1 cellular context compared by ENCODE assay signal in the genomic region with DNA sequence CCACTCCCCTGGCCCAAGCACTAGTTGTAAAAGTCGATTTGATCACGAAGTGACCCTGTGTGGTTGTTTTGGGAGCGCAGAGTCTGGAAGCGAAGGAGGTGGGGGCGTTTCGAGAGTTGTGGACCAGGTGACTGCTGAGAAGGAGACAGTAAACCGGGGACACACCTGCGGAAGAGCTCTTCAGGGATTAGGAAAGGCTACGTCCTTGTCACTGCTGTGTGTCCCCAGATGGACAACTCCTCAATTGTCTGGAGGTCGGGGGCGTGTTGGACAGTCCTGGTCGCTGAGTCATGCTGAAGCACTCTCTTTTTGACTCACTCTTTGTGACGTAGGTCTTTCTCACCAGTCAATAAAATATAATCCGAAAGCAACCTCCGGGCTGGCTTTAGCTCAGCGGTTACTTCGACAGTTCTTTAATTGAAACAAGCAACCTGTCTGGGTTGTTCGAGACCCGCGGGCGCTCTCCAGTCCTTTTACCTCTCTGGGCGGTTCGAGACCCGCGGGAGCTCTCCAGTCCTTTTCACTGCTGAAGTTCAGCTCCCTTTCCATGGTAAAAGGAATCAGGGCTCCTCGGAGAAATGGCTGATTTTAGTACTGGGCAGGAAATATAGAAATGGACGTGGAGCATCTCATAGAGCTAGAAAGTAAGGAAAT.
A peak's percentile ranks its signal among the peaks of the same experiment; 100 is the strongest.
TF ChIP-seq lines count a peak whose summit lies in the region.

No MANE protein-coding gene starts in this region.

TF ChIP-seq in HepG2, 621 proteins besides CTCF, POLR2A, EP300 and RAD21 (continued from another document and continues in another):
- TF ChIP-seq, protein P1, sequence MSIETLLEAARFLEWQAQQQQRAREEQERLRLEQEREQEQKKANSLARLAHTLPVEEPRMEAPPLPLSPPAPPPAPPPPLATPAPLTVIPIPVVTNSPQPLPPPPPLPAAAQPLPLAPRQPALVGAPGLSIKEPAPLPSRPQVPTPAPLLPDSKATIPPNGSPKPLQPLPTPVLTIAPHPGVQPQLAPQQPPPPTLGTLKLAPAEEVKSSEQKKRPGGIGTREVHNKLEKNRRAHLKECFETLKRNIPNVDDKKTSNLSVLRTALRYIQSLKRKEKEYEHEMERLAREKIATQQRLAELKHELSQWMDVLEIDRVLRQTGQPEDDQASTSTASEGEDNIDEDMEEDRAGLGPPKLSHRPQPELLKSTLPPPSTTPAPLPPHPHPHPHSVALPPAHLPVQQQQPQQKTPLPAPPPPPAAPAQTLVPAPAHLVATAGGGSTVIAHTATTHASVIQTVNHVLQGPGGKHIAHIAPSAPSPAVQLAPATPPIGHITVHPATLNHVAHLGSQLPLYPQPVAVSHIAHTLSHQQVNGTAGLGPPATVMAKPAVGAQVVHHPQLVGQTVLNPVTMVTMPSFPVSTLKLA (IDR thresholded peaks at IDR 0.05), result peak; percentile 56
- TF ChIP-seq SP1 (IDR thresholded peaks at IDR 0.05), result no peak
- TF ChIP-seq SP1 (CRISPR knock-in tag; IDR thresholded peaks at IDR 0.05), result peak; percentile 29; the same call in 1 of the 2 replicates
- no peak for TF ChIP-seq ZNF615 (CRISPR knock-in tag; IDR thresholded peaks at IDR 0.05; ENCODE audit: borderline replicate concordance)
- TF ChIP-seq PITX1 (CRISPR knock-in tag; IDR thresholded peaks at IDR 0.05), result no peak; the same call in 1 of the 2 replicates
- TF ChIP-seq KLF9 (CRISPR knock-in tag; IDR thresholded peaks at IDR 0.05; ENCODE audit: low read depth), result 0 out of 2 replicates have a peak, but pooled peaks have one; percentile 44
- TF ChIP-seq ZNF589 (CRISPR knock-in tag; conservative IDR thresholded peaks at IDR 0.05), result no peak
- TF ChIP-seq, protein P2, sequence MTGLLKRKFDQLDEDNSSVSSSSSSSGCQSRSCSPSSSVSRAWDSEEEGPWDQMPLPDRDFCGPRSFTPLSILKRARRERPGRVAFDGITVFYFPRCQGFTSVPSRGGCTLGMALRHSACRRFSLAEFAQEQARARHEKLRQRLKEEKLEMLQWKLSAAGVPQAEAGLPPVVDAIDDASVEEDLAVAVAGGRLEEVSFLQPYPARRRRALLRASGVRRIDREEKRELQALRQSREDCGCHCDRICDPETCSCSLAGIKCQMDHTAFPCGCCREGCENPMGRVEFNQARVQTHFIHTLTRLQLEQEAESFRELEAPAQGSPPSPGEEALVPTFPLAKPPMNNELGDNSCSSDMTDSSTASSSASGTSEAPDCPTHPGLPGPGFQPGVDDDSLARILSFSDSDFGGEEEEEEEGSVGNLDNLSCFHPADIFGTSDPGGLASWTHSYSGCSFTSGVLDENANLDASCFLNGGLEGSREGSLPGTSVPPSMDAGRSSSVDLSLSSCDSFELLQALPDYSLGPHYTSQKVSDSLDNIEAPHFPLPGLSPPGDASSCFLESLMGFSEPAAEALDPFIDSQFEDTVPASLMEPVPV (CRISPR knock-in tag; IDR thresholded peaks at IDR 0.05), result 0 out of 2 replicates have a peak, but pooled peaks have one; percentile 32
- TF ChIP-seq ZNF230 (CRISPR knock-in tag; IDR thresholded peaks at IDR 0.05), result no peak
- TF ChIP-seq NFIC (IDR thresholded peaks at IDR 0.05; ENCODE audit: low read length), result peak; percentile 60
- TF ChIP-seq ZNF33B (CRISPR knock-in tag; IDR thresholded peaks at IDR 0.05), result no peak
- TF ChIP-seq POLR2G (IDR thresholded peaks at IDR 0.05; ENCODE audit: low read depth, low read length), result peak; percentile 65
- TF ChIP-seq ZNF570 (CRISPR knock-in tag; IDR thresholded peaks at IDR 0.05; ENCODE audit: borderline replicate concordance), result no peak
- TF ChIP-seq MBD4 (IDR thresholded peaks at IDR 0.05; ENCODE audit: borderline replicate concordance, low read length), result no peak
- 0 out of 2 replicates have a peak, but pooled peaks have one; percentile 30 for TF ChIP-seq RFXAP (CRISPR knock-in tag; IDR thresholded peaks at IDR 0.05; ENCODE audit: borderline replicate concordance)
- TF ChIP-seq ZBTB33 (CRISPR knock-in tag; IDR thresholded peaks at IDR 0.05), result peak; percentile 42; the same call in 1 of the 2 replicates
- TF ChIP-seq, protein P3, sequence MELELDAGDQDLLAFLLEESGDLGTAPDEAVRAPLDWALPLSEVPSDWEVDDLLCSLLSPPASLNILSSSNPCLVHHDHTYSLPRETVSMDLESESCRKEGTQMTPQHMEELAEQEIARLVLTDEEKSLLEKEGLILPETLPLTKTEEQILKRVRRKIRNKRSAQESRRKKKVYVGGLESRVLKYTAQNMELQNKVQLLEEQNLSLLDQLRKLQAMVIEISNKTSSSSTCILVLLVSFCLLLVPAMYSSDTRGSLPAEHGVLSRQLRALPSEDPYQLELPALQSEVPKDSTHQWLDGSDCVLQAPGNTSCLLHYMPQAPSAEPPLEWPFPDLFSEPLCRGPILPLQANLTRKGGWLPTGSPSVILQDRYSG (CRISPR knock-in tag; IDR thresholded peaks at IDR 0.05), result no peak
- TF ChIP-seq ZC3H13 (CRISPR knock-in tag; IDR thresholded peaks at IDR 0.05), result no peak
- TF ChIP-seq MAFG (CRISPR knock-in tag; IDR thresholded peaks at IDR 0.05), result peak; percentile 97
- TF ChIP-seq ZNF781 (CRISPR knock-in tag; IDR thresholded peaks at IDR 0.05; ENCODE audit: borderline replicate concordance, not compliant biosample characterization), result no peak
- TF ChIP-seq ZNF720 (CRISPR knock-in tag; IDR thresholded peaks at IDR 0.05), result no peak
- TF ChIP-seq, protein P4, sequence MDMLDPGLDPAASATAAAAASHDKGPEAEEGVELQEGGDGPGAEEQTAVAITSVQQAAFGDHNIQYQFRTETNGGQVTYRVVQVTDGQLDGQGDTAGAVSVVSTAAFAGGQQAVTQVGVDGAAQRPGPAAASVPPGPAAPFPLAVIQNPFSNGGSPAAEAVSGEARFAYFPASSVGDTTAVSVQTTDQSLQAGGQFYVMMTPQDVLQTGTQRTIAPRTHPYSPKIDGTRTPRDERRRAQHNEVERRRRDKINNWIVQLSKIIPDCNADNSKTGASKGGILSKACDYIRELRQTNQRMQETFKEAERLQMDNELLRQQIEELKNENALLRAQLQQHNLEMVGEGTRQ (IDR thresholded peaks at IDR 0.05; ENCODE audit: low read depth, low read length), result no peak
- TF ChIP-seq, protein P4 (CRISPR knock-in tag; IDR thresholded peaks at IDR 0.05; ENCODE audit: borderline replicate concordance), result no peak
- TF ChIP-seq ETV5 (CRISPR knock-in tag; IDR thresholded peaks at IDR 0.05; ENCODE audit: borderline replicate concordance), result peak; percentile 29; the same call in 1 of the 2 replicates
- TF ChIP-seq ZMAT3 (CRISPR knock-in tag; conservative IDR thresholded peaks at IDR 0.05), result no peak
- TF ChIP-seq, protein P5, sequence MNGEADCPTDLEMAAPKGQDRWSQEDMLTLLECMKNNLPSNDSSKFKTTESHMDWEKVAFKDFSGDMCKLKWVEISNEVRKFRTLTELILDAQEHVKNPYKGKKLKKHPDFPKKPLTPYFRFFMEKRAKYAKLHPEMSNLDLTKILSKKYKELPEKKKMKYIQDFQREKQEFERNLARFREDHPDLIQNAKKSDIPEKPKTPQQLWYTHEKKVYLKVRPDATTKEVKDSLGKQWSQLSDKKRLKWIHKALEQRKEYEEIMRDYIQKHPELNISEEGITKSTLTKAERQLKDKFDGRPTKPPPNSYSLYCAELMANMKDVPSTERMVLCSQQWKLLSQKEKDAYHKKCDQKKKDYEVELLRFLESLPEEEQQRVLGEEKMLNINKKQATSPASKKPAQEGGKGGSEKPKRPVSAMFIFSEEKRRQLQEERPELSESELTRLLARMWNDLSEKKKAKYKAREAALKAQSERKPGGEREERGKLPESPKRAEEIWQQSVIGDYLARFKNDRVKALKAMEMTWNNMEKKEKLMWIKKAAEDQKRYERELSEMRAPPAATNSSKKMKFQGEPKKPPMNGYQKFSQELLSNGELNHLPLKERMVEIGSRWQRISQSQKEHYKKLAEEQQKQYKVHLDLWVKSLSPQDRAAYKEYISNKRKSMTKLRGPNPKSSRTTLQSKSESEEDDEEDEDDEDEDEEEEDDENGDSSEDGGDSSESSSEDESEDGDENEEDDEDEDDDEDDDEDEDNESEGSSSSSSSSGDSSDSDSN (CRISPR knock-in tag; IDR thresholded peaks at IDR 0.05), result peak; percentile 64
- no peak for TF ChIP-seq HMG20A (CRISPR knock-in tag; IDR thresholded peaks at IDR 0.05; ENCODE audit: borderline replicate concordance)
- TF ChIP-seq, protein P6, sequence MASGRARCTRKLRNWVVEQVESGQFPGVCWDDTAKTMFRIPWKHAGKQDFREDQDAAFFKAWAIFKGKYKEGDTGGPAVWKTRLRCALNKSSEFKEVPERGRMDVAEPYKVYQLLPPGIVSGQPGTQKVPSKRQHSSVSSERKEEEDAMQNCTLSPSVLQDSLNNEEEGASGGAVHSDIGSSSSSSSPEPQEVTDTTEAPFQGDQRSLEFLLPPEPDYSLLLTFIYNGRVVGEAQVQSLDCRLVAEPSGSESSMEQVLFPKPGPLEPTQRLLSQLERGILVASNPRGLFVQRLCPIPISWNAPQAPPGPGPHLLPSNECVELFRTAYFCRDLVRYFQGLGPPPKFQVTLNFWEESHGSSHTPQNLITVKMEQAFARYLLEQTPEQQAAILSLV (CRISPR knock-in tag; IDR thresholded peaks at IDR 0.05; ENCODE audit: borderline replicate concordance), result 0 out of 2 replicates have a peak, but pooled peaks have one; percentile 31
- TF ChIP-seq ZNF224 (CRISPR knock-in tag; IDR thresholded peaks at IDR 0.05), result 0 out of 2 replicates have a peak, but pooled peaks have one; percentile 32
- TF ChIP-seq ZBTB10 (CRISPR knock-in tag; IDR thresholded peaks at IDR 0.05; ENCODE audit: borderline replicate concordance), result no peak
- TF ChIP-seq ZBTB1 (CRISPR knock-in tag; IDR thresholded peaks at IDR 0.05; ENCODE audit: borderline replicate concordance), result no peak
- TF ChIP-seq, protein P7, sequence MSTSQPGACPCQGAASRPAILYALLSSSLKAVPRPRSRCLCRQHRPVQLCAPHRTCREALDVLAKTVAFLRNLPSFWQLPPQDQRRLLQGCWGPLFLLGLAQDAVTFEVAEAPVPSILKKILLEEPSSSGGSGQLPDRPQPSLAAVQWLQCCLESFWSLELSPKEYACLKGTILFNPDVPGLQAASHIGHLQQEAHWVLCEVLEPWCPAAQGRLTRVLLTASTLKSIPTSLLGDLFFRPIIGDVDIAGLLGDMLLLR (CRISPR knock-in tag; IDR thresholded peaks at IDR 0.05), result no peak
- TF ChIP-seq, protein P8, sequence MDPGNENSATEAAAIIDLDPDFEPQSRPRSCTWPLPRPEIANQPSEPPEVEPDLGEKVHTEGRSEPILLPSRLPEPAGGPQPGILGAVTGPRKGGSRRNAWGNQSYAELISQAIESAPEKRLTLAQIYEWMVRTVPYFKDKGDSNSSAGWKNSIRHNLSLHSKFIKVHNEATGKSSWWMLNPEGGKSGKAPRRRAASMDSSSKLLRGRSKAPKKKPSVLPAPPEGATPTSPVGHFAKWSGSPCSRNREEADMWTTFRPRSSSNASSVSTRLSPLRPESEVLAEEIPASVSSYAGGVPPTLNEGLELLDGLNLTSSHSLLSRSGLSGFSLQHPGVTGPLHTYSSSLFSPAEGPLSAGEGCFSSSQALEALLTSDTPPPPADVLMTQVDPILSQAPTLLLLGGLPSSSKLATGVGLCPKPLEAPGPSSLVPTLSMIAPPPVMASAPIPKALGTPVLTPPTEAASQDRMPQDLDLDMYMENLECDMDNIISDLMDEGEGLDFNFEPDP (CRISPR knock-in tag; conservative IDR thresholded peaks at IDR 0.05), result no peak
- TF ChIP-seq SNAI1 (CRISPR knock-in tag; IDR thresholded peaks at IDR 0.05; ENCODE audit: borderline replicate concordance), result no peak
- TF ChIP-seq KDM6A (CRISPR knock-in tag; IDR thresholded peaks at IDR 0.05; ENCODE audit: low read depth), result no peak
- peak; percentile 63; the same call in 1 of the 2 replicates for TF ChIP-seq EHMT2 (IDR thresholded peaks at IDR 0.05; ENCODE audit: borderline replicate concordance, low read depth, low read length)
- TF ChIP-seq PLRG1 (conservative IDR thresholded peaks at IDR 0.05), result no peak
- TF ChIP-seq ZNF713 (CRISPR knock-in tag; IDR thresholded peaks at IDR 0.05), result no peak
- peak; percentile 81; the same call in 1 of the 2 replicates for TF ChIP-seq KDM4B (CRISPR knock-in tag; IDR thresholded peaks at IDR 0.05)
- TF ChIP-seq ZNF460 (CRISPR knock-in tag; IDR thresholded peaks at IDR 0.05; ENCODE audit: borderline replicate concordance), result no peak; the same call in 1 of the 2 replicates
- peak; percentile 21; the same call in 1 of the 2 replicates for TF ChIP-seq WIZ (CRISPR knock-in tag; IDR thresholded peaks at IDR 0.05)
- TF ChIP-seq ZBTB42 (CRISPR knock-in tag; IDR thresholded peaks at IDR 0.05), result no peak
- no peak for TF ChIP-seq CENPX (CRISPR knock-in tag; IDR thresholded peaks at IDR 0.05)
